8 cellular contexts compared by ENCODE assay signal in genomic region chr11:125165664-125166346, GRCh38. TPM values are rescaled to one million over a fixed set of nuclear protein-coding genes. Genes with fewer than 3 reads are reported as not detected.
A peak's percentile ranks its signal among the peaks of the same experiment; 100 is the strongest.
DNase-seq lines count a peak whose midpoint lies in the region; ATAC-seq, FAIRE-seq and TF ChIP-seq lines count a peak whose summit lies in the region.

No MANE protein-coding gene starts in this region.

- no peaks in the 10 kb centered on the region for H3K9me3 ChIP-seq in SK-N-MC (ENCODE audit: low read depth, low read length)
- H3K9me3 ChIP-seq in pancreas: no peaks in the 10 kb centered on the region

- CTCF ChIA-PET in activated CD4-positive, alpha-beta T cell treated with anti-CD3 and anti-CD28 coated beads, Interleukin-2, amount 10 ng/mL, durations not matched to agents 7 days and 5 days (lab: Charles Lee): interaction anchor here (0.9 to 1.4 kb wide), 3 partner anchors 9 to 140 kb away, joined by 3 to 4 read pairs (median 4); no protein-coding TSS in a partner anchor

- H3K9me3 Mint-ChIP-seq in activated CD4-positive, alpha-beta T cell treated with anti-CD3 and anti-CD28 coated beads, Interleukin-2, amount 10 ng/mL, durations not matched to agents 7 days and 5 days: no peaks in the 10 kb centered on the region

- no peak for TF ChIP-seq POLR2A in erythroblast (IDR thresholded peaks at IDR 0.05; ENCODE audit: low read length)

- H3K4me3 Mint-ChIP-seq in activated CD4-positive, alpha-beta T cell treated with anti-CD3 and anti-CD28 coated beads, Interleukin-2, amount 10 ng/mL, durations not matched to agents 7 days and 5 days: peak overlapping the region; percentile 69

- peaks cover 21 to 37% (median 35%) of the 10 kb centered on the region in 3 donors for H3K4me1 ChIP-seq in pancreas

- ATAC-seq in pancreas (peak; percentile 1 to 5 (median 2)), HG03039 (IDR thresholded peaks at IDR 0.05; ENCODE audit: unreplicated experiment) (no peak)

- H3K36me3 Mint-ChIP-seq in activated CD4-positive, alpha-beta T cell treated with anti-CD3 and anti-CD28 coated beads, Interleukin-2, amount 10 ng/mL, durations not matched to agents 7 days and 5 days (ENCODE audit: low read depth): peaks cover 3% of the 10 kb centered on the region

- intact Hi-C loops in pancreas (cut with DNase I): loop anchor here in 1 of 3 donors (5.0 kb wide), 1 partner anchor 181 kb away; no protein-coding TSS in a partner anchor

- TF ChIP-seq CTCF in fibroblast of the aortic adventitia (IDR thresholded peaks at IDR 0.05; ENCODE audit: insufficient read depth, low read length): no peak
- TF ChIP-seq CTCF in pancreas (IDR thresholded peaks at IDR 0.05): no peak

- H3K36me3 ChIP-seq in SK-N-MC (ENCODE audit: insufficient read depth, low read length): no peaks in the 10 kb centered on the region
- no peaks in the 10 kb centered on the region for H3K36me3 ChIP-seq in pancreas

- no peak for FAIRE-seq in pancreas (lab: Jason Lieb, UNC)

- H3K27ac Mint-ChIP-seq in activated CD4-positive, alpha-beta T cell treated with anti-CD3 and anti-CD28 coated beads, Interleukin-2, amount 10 ng/mL, durations not matched to agents 7 days and 5 days: no peak overlapping the region

- peaks cover 71% of the 10 kb centered on the region for H3K27me3 Mint-ChIP-seq in activated CD4-positive, alpha-beta T cell treated with anti-CD3 and anti-CD28 coated beads, Interleukin-2, amount 10 ng/mL, durations not matched to agents 7 days and 5 days

- H3K4me3 ChIP-seq in SK-N-MC (peak overlapping the region; percentile 88), fibroblast of the aortic adventitia (ENCODE audit: low read depth, low read length) (peak overlapping the region; percentile 81), pancreas (peak overlapping the region; percentile 55 to 72 (median 62))

- POLR2A ChIA-PET in activated CD4-positive, alpha-beta T cell treated with anti-CD3 and anti-CD28 coated beads, Interleukin-2, amount 10 ng/mL, durations not matched to agents 7 days and 5 days (lab: Charles Lee): no interaction called here

- no peak overlapping the region for H3K27ac ChIP-seq in SK-N-MC
- peak overlapping the region; percentile 77 to 85 (median 81) for H3K27ac ChIP-seq in pancreas

- peak overlapping the region; percentile 75 for H3K9ac ChIP-seq in SK-N-MC (ENCODE audit: insufficient read length)

- peaks cover 15% of the 10 kb centered on the region for H3K4me1 Mint-ChIP-seq in activated CD4-positive, alpha-beta T cell treated with anti-CD3 and anti-CD28 coated beads, Interleukin-2, amount 10 ng/mL, durations not matched to agents 7 days and 5 days

- WGBS in pancreas, 2 donors: 1 to 6% methylated on average over 46 of the region's 46 CpGs

- no peak for DNase-seq in activated CD4-positive, alpha-beta T cell treated with anti-CD3 and anti-CD28 coated beads, Interleukin-2, amount 10 ng/mL, durations not matched to agents 7 days and 5 days
- DNase-seq in activated CD4-positive, alpha-beta T cell treated with anti-CD3 and anti-CD28 coated beads, Interleukin-2, amount 50 U/mL, for 48 hours: no peak
- DNase-seq in SK-N-MC (ENCODE audit: low read depth, low spot score): no peak
- DNase-seq in fibroblast of the aortic adventitia (ENCODE audit: low read depth): peak; percentile 50
- DNase-seq in pancreas: peak in 1 of 6 donors; percentile 65
- DNase-seq in central memory CD4-positive, alpha-beta T cell: no peak
- no peak for DNase-seq in erythroblast (lab: John Stamatoyannopoulos, UW)

- no peaks in the 10 kb centered on the region for H3K27me3 ChIP-seq in pancreas

RNA-seq across cellular contexts. Expression of gene PKNOX2, which starts 1.3 kb away (rescaled TPM):
- total RNA-seq in activated CD4-positive, alpha-beta T cell treated with anti-CD3 and anti-CD28 coated beads, Interleukin-2, amount 10 ng/mL, durations not matched to agents 7 days and 5 days: not detected
- total RNA-seq in fibroblast of the aortic adventitia (ENCODE audit: low replicate concordance) (2.0 and 8.6 TPM in 2 replicates), pancreas (1 to 10 TPM; 4.3 to 8.1 (median 5.9) TPM)
- 1 to 10 TPM; 3.4 to 6.4 TPM for polyA plus RNA-seq in pancreas

RNA-seq across cellular contexts. Expression of gene TMEM218, which starts 54.4 kb away (rescaled TPM):
- total RNA-seq in activated CD4-positive, alpha-beta T cell treated with anti-CD3 and anti-CD28 coated beads, Interleukin-2, amount 10 ng/mL, durations not matched to agents 7 days and 5 days: 10 to 100 TPM; 16.3 to 16.9 TPM
- total RNA-seq in fibroblast of the aortic adventitia (ENCODE audit: low replicate concordance) (9.2 and 35.1 TPM in 2 replicates), pancreas (10 to 100 TPM in 2 of 6 donors, 1 to 10 TPM in 4; 5.6 to 13.2 (median 9.9) TPM)
- polyA plus RNA-seq in pancreas: 10 to 100 TPM; 11.4 to 27.1 TPM
